Comparison of ENCODE assay signal across 8 cellular contexts in genomic region chr1:183185941-183186490, GRCh38. TPM values are rescaled to one million over a fixed set of nuclear protein-coding genes. Genes with fewer than 3 reads are reported as not detected.
DNase-seq lines count a peak whose midpoint lies in the region; ATAC-seq and TF ChIP-seq lines count a peak whose summit lies in the region.

Gene LAMC2 (plus strand): TSS chr1:183186264. CDS start chr1:183186353, 89 bp downstream.

- H3K27me3 ChIP-seq in heart right ventricle (peaks cover 0 to 16% (median 0%) of the 10 kb centered on the region in 7 donors), prostate gland (replicated peaks; ENCODE audit: insufficient read depth) (no peaks in the 10 kb centered on the region)

- peak; percentile 69 for TF ChIP-seq POLR2A in prostate gland (IDR thresholded peaks at IDR 0.05)

- peak in 7 of 8 donors; percentile 56 to 91 (median 73) for ATAC-seq in heart right ventricle

- H3K27ac ChIP-seq in heart right ventricle: no peak within 1 kb of the TSS
- peak within 1 kb of the TSS; percentile 66 to 71 for H3K27ac ChIP-seq in prostate gland

- peaks cover 0 to 7% (median 5%) of the 10 kb centered on the region in 9 donors for H3K4me1 ChIP-seq in heart right ventricle
- H3K4me1 ChIP-seq in prostate gland (replicated peaks): no peaks in the 10 kb centered on the region

- H3K4me3 ChIP-seq in heart right ventricle: peak within 1 kb of the TSS in 9 of 10 donors; percentile 16 to 42 (median 26)
- peak within 1 kb of the TSS; percentile 8 to 33 for H3K4me3 ChIP-seq in prostate gland

- DNase-seq in NCI-H1092 treated with DMSO at 0.1 percent for 48 hours (lab: John Stamatoyannopoulos, UW): peak; percentile 10
- no peak for DNase-seq in NCI-H1092 (lab: John Stamatoyannopoulos, UW)
- peak; percentile 20 for DNase-seq in activated T-cell treated with anti-CD3 and anti-CD28 coated beads, Interleukin-2, amount 50 U/mL, for 1 hour
- no peak for DNase-seq in heart right ventricle
- peak; percentile 75 for DNase-seq in prostate gland (ENCODE audit: low spot score)
- no peak for DNase-seq in NCI-H446 treated with DMSO at 0.1 percent for 48 hours (lab: John Stamatoyannopoulos, UW)
- DNase-seq in epidermal melanocyte (ENCODE audit: insufficient read length, low spot score): no peak
- no peak for DNase-seq in DMS 273 treated with DMSO at 0.1 percent for 48 hours (lab: John Stamatoyannopoulos, UW)

- WGBS in heart right ventricle, 2 donors: 31 to 37% methylated on average over 30 of the region's 30 CpGs
- 2% methylated on average over 30 of the region's 30 CpGs for WGBS in prostate gland

- no peaks in the 10 kb centered on the region for H3K9me3 ChIP-seq in heart right ventricle
- H3K9me3 ChIP-seq in prostate gland: no peaks in the 10 kb centered on the region

- intact Hi-C loops in heart right ventricle (cut with DNase I) (no loop called here), prostate gland (cut with DNase I) (loop anchor here (5.0 kb wide), 2 partner anchors 159 to 224 kb away; no protein-coding TSS in a partner anchor)

- TF ChIP-seq CTCF in heart right ventricle (IDR thresholded peaks at IDR 0.05): peak in 4 of 9 donors; percentile 12 to 38 (median 32)
- TF ChIP-seq CTCF in prostate gland (IDR thresholded peaks at IDR 0.05): peak in 3 of 4 experiments; percentile 41 to 61 (median 57)

- H3K36me3 ChIP-seq in heart right ventricle (no peaks in the 10 kb centered on the region), prostate gland (no peaks in the 10 kb centered on the region)

RNA-seq across cellular contexts. Expression of gene LAMC2, which starts in this region (rescaled TPM):
- 1 to 10 TPM in 6 of 10 donors, under 1 TPM in 4; 0.53 to 8.8 (median 1.6) TPM for total RNA-seq in heart right ventricle
- 1 to 10 TPM; 1.2 to 3.0 TPM for polyA plus RNA-seq in heart right ventricle
- 10 to 100 TPM in 1 of 2 donors, 1 to 10 TPM in 1; 9.3 to 11.6 TPM for total RNA-seq in prostate gland

Comparison
In these comparisons a context has a peak if more than half of its experiments do, and no peak if none do; other contexts are left out.
1. DNase-seq: peak in NCI-H1092 treated with DMSO at 0.1 percent for 48 hours (single experiment), activated T-cell treated with anti-CD3 and anti-CD28 coated beads, Interleukin-2, amount 50 U/mL, for 1 hour (single experiment) and prostate gland (single experiment); none in NCI-H1092 (single experiment), heart right ventricle (0 of 2), NCI-H446 treated with DMSO at 0.1 percent for 48 hours (single experiment), epidermal melanocyte (single experiment) and DMS 273 treated with DMSO at 0.1 percent for 48 hours (single experiment).
2. H3K27ac ChIP-seq: peak in prostate gland (2 of 2); none in heart right ventricle (0 of 10).